In genomic region chrX:82362990-82363389, GRCh38 we compare ENCODE assay signal across 8 cellular contexts.
"Had no signal": no experiment of that assay in that cellular context is flagged by ENCODE, and none has a peak within 500 bp of the region (broad histone marks: within the 10 kb centered on the region; RNA-seq: fewer than 3 reads in every experiment).

No MANE protein-coding gene starts in this region.

- FAIRE-seq: G401.6, GM12878, GM12891, GM12892, GM18507, GM19239 had no signal

- ATAC-seq: GM12878 had no signal

- DNase-seq: GDM1, GF-D8 had no signal

- H3K4me3 ChIP-seq: GM12878 had no signal
